Comparison of ENCODE assay signal across 9 cellular contexts in genomic region chr14:102768223-102769048, GRCh38. TPM values are rescaled to one million over a fixed set of nuclear protein-coding genes. Genes with fewer than 3 reads are reported as not detected.
DNase-seq lines count a peak whose midpoint lies in the region; ATAC-seq and TF ChIP-seq lines count a peak whose summit lies in the region.
"Had no signal": no experiment of that assay in that cellular context is flagged by ENCODE, and none has a peak within 500 bp of the region (broad histone marks: within the 10 kb centered on the region; RNA-seq: fewer than 3 reads in every experiment).

No MANE protein-coding gene starts in this region.

- no peaks in the 10 kb centered on the region for H3K9me3 ChIP-seq in mucosa of descending colon

- H3K4me3 ChIP-seq in NB4 (ENCODE audit: low read depth, low read length) (no peak overlapping the region), mucosa of descending colon (no peak overlapping the region)

- ATAC-seq in GM18520 (IDR thresholded peaks at IDR 0.05; ENCODE audit: unreplicated experiment) (peak; percentile 71), GM21723 (IDR thresholded peaks at IDR 0.05; ENCODE audit: unreplicated experiment) (peak; percentile 57), mucosa of descending colon (peak; percentile 79), GM21717 (IDR thresholded peaks at IDR 0.05; ENCODE audit: unreplicated experiment) (no peak)

- peak; percentile 17 for TF ChIP-seq POLR2A in NB4 (IDR thresholded peaks at IDR 0.05; ENCODE audit: extremely low read depth, insufficient read length)

- H3K4me1 ChIP-seq in mucosa of descending colon (ENCODE audit: low read depth) = no peaks in the 10 kb centered on the region

- intact Hi-C loops in mucosa of descending colon (cut with DNase I, micrococcal nuclease) = no loop called here

- no peak for TF ChIP-seq CTCF in NB4 (IDR thresholded peaks at IDR 0.05; ENCODE audit: low read depth, low read length)
- no peak for TF ChIP-seq CTCF in mucosa of descending colon (IDR thresholded peaks at IDR 0.05)

- DNase-seq in NB4 (ENCODE audit: low read depth) (peak; percentile 93), mucosa of descending colon (peak in 1 of 3 donors; percentile 44), cerebellar cortex (ENCODE audit: low spot score) (no peak), NCI-H2227 treated with DMSO at 0.1 percent for 48 hours (lab: John Stamatoyannopoulos, UW) (no peak)
- no peak for DNase-seq in stimulated activated CD4-positive, alpha-beta T cell treated with anti-CD3 and anti-CD28 coated beads, Interleukin-1b, Interleukin-23, amount 100 ng/mL, for 48 hours
- DNase-seq: NCI-H2171 treated with DMSO at 0.1 percent for 48 hours had no signal

- H3K36me3 ChIP-seq in mucosa of descending colon (ENCODE audit: low read depth) = no peaks in the 10 kb centered on the region

RNA-seq across cellular contexts. Expression of gene TRAF3, which starts 8.8 kb away (rescaled TPM):
- total RNA-seq in mucosa of descending colon = 10 to 100 TPM; 20.9 to 36.0 (median 21.3) TPM
